Comparison of ENCODE assay signal across 14 cellular contexts in genomic region chr20:5650191-5650691, GRCh38. TPM values are rescaled to one million over a fixed set of nuclear protein-coding genes. Genes with fewer than 3 reads are reported as not detected.
DNase-seq lines count a peak whose midpoint lies in the region; ATAC-seq and TF ChIP-seq lines count a peak whose summit lies in the region.
"Had no signal": no experiment of that assay in that cellular context is flagged by ENCODE, and none has a peak within 500 bp of the region (broad histone marks: within the 10 kb centered on the region; RNA-seq: fewer than 3 reads in every experiment).

No MANE protein-coding gene starts in this region.

- H3K4me1 ChIP-seq in GM23248 (ENCODE audit: insufficient read depth) (peaks cover 48% of the 10 kb centered on the region), OCI-LY3 (ENCODE audit: low read length) (peaks cover 76% of the 10 kb centered on the region)
- H3K4me1 ChIP-seq: SJCRH30 had no signal

- H3K4me1 Mint-ChIP-seq in naive thymus-derived CD8-positive, alpha-beta T cell, result peaks cover 7 to 63% (median 26%) of the 10 kb centered on the region in 4 donors

- TF ChIP-seq CTCF in OCI-LY3 (IDR thresholded peaks at IDR 0.05; ENCODE audit: low read depth, low read length), result no peak

- H3K27ac Mint-ChIP-seq in naive thymus-derived CD8-positive, alpha-beta T cell, result peak overlapping the region in 3 of 10 donors; percentile 3 to 58 (median 50)

- DNase-seq in NOMO-1 treated with DMSO at 0.1 percent for 48 hours (lab: John Stamatoyannopoulos, UW; ENCODE audit: unreplicated experiment) (peak; percentile 51), NOMO-1 treated with dmso at 0.1 percent for 144 hours (lab: John Stamatoyannopoulos, UW; ENCODE audit: unreplicated experiment) (no peak), GM23248 (peak; percentile 25), substantia nigra (lab: John Stamatoyannopoulos, UW) (no peak), NCI-H2081 treated with DMSO at 0.1 percent for 48 hours (lab: John Stamatoyannopoulos, UW) (no peak), hippocampal formation (lab: John Stamatoyannopoulos, UW) (no peak)
- DNase-seq in naive thymus-derived CD8-positive, alpha-beta T cell, result no peak
- DNase-seq: activated T-cell treated with anti-CD3 and anti-CD28 coated beads, Interleukin-2, amount 50 U/mL, for 4 hours; NCI-H446; SJCRH30 had no signal

- 94 to 97% methylated on average over 4 of the region's 4 CpGs for WGBS in GM23248 (ENCODE audit: low coverage in 1 of 2, low lambda C conversion rate in 2 of 2, missing lambda C conversion rate in 2 of 2), 2 experiments

- H3K4me2 ChIP-seq in GM23248 (ENCODE audit: unreplicated experiment) (no peak overlapping the region), OCI-LY3 (ENCODE audit: low read length) (peak overlapping the region; percentile 46)

- H4K20me1 ChIP-seq in GM23248 (ENCODE audit: insufficient read depth) (no peaks in the 10 kb centered on the region), OCI-LY3 (ENCODE audit: insufficient read depth, low read length) (no peaks in the 10 kb centered on the region)

- peak overlapping the region; percentile 60 for H3K9ac ChIP-seq in GM23248
- H3K9ac ChIP-seq in OCI-LY3 (ENCODE audit: low read length), result peak overlapping the region; percentile 34

- H3K36me3 ChIP-seq in GM23248 (ENCODE audit: low read depth), result no peaks in the 10 kb centered on the region
- H3K36me3 ChIP-seq in OCI-LY3 (replicated peaks; ENCODE audit: low read depth, low read length), result peaks cover 6% of the 10 kb centered on the region
- H3K36me3 ChIP-seq: SJCRH30, thoracic aorta had no signal

- H3K9me3 ChIP-seq in GM23248 (ENCODE audit: low read depth), result no peaks in the 10 kb centered on the region
- peaks cover 6% of the 10 kb centered on the region; the same call in 1 of the 2 replicates for H3K9me3 ChIP-seq in OCI-LY3 (ENCODE audit: insufficient read depth, low read length)
- H3K9me3 ChIP-seq: SJCRH30, thoracic aorta had no signal

- H3K27me3 ChIP-seq in GM23248 (replicated peaks; ENCODE audit: insufficient read depth), result no peaks in the 10 kb centered on the region
- H3K27me3 ChIP-seq in OCI-LY3 (ENCODE audit: low read depth, low read length), result no peaks in the 10 kb centered on the region
- H3K27me3 ChIP-seq: SJCRH30 had no signal

- POLR2A ChIA-PET in naive thymus-derived CD8-positive, alpha-beta T cell (lab: Charles Lee), result no interaction called here

- H3K79me2 ChIP-seq in GM23248 (ENCODE audit: insufficient read depth), result no peaks in the 10 kb centered on the region
- H3K79me2 ChIP-seq in OCI-LY3 (ENCODE audit: low read length), result no peaks in the 10 kb centered on the region

- H2AFZ ChIP-seq in GM23248 (no peak overlapping the region), OCI-LY3 (ENCODE audit: low read depth, low read length) (peak overlapping the region; percentile 10; the same call in 1 of the 2 replicates)

- peak; percentile 49 to 51 for ATAC-seq in naive thymus-derived CD8-positive, alpha-beta T cell
- ATAC-seq: activated T-cell treated with anti-CD3 and anti-CD28 coated beads, Interleukin-2, amount 50 U/mL, for 4 hours had no signal

- H3K4me3 ChIP-seq in GM23248 (no peak overlapping the region), OCI-LY3 (ENCODE audit: low read length) (no peak overlapping the region; the same call in 1 of the 2 replicates)
- H3K4me3 ChIP-seq: SJCRH30, thoracic aorta had no signal

- H3K27me3 Mint-ChIP-seq in naive thymus-derived CD8-positive, alpha-beta T cell, result no peaks in the 10 kb centered on the region

- in situ Hi-C loops in GM23248 (cut with MboI), result no loop called here

- no peaks in the 10 kb centered on the region for H3K9me2 ChIP-seq in GM23248 (ENCODE audit: insufficient read depth)

- H3K36me3 Mint-ChIP-seq in naive thymus-derived CD8-positive, alpha-beta T cell, result no peaks in the 10 kb centered on the region

- H3F3A ChIP-seq in GM23248 (ENCODE audit: insufficient read depth), result peaks cover 42% of the 10 kb centered on the region

- H3K4me3 Mint-ChIP-seq in naive thymus-derived CD8-positive, alpha-beta T cell, result no peak overlapping the region
- H3K4me3 Mint-ChIP-seq: activated T-cell treated with anti-CD3 and anti-CD28 coated beads, Interleukin-2, amount 50 U/mL, for 4 hours had no signal

- H3K27ac ChIP-seq in GM23248 (peak overlapping the region; percentile 90), OCI-LY3 (ENCODE audit: low read length) (peak overlapping the region; percentile 87), substantia nigra (ENCODE audit: low read depth, low read length, poor library complexity, severe bottlenecking) (no peak overlapping the region)
- H3K27ac ChIP-seq: 22Rv1, SJCRH30, thoracic aorta, VCaP had no signal

- no peaks in the 10 kb centered on the region for H3K9me3 Mint-ChIP-seq in naive thymus-derived CD8-positive, alpha-beta T cell
- H3K9me3 Mint-ChIP-seq: activated T-cell treated with anti-CD3 and anti-CD28 coated beads, Interleukin-2, amount 50 U/mL, for 4 hours had no signal

RNA-seq across cellular contexts. Expression of gene GPCPD1, which starts 39.4 kb away (rescaled TPM):
- total RNA-seq in GM23248 (2014; rRNA removed; shearing (Covaris generic)), result 20.9 and 29.7 TPM in 2 replicates
- 21.4 and 24.5 TPM in 2 replicates for polyA plus RNA-seq in GM23248 (2016; fragmentation: Nextera tagmentation; extraction: Ambion mirVana)
- total RNA-seq in naive thymus-derived CD8-positive, alpha-beta T cell, result 10 to 100 TPM; 70.9 to 72.5 TPM
- polyA plus RNA-seq in naive thymus-derived CD8-positive, alpha-beta T cell, result 10 to 100 TPM; 19.1 to 26.5 (median 25.9) TPM

Comparison
In these comparisons a context has a peak if more than half of its experiments do, and no peak if none do; other contexts are left out.
1. DNase-seq: peak in NOMO-1 treated with DMSO at 0.1 percent for 48 hours (single experiment) and GM23248 (single experiment); none in NOMO-1 treated with dmso at 0.1 percent for 144 hours (single experiment), naive thymus-derived CD8-positive, alpha-beta T cell (0 of 10), substantia nigra (0 of 49), NCI-H2081 treated with DMSO at 0.1 percent for 48 hours (single experiment) and hippocampal formation (0 of 2).